ENCODE assay signal across 7 cellular contexts in the genomic region with DNA sequence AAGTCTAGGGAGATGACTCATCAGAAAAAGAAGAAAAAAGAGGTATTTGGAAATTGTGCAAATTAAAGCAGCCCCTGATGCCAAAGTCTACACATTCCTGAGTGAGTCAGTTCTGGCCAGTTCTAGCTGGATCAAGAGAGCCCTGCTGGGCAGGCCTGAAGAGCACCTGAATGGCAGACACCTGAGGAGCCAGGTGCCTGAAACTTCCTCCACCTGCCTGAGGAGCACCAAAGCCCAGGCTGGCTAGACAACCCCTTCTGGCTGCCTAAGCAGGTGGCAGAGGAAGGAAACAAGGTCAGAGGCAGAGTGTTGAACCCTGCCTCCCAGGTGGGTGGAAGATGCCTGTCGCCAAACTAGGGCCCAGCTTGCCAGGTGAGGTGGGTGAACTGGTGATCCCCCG.
DNase-seq lines count a peak whose midpoint lies in the region; ATAC-seq, FAIRE-seq and TF ChIP-seq lines count a peak whose summit lies in the region.
"Not testable (repeated sequence)": the region's sequence is repeated elsewhere in the genome, so short reads cannot be mapped to it uniquely, and the experiment has no call there.

No MANE protein-coding gene starts in this region.

- H3K27ac ChIP-seq in MM.1S (ENCODE audit: low read length) (peak overlapping the region; percentile 67; the same call in 1 of the 2 replicates), body of pancreas (peak overlapping the region in 2 of 4 donors; percentile 30 to 39), right lobe of liver (peak overlapping the region in 1 of 3 donors; percentile 49), parathyroid adenoma (peak overlapping the region; percentile 63)
- H3K27ac ChIP-seq in kidney (ENCODE audit: low read depth in 2 of 2, low read length in 2 of 2) = not testable (repeated sequence)

- not testable (repeated sequence) for H3K36me3 ChIP-seq in MM.1S (replicated peaks; ENCODE audit: insufficient read depth, low read length); body of pancreas (replicated peaks in 1 of 2; ENCODE audit: insufficient read depth in 1 of 2, low read depth in 2 of 2); kidney (ENCODE audit: control insufficient read depth in 1 of 2, insufficient read depth in 2 of 2, low read length in 2 of 2); right lobe of liver; parathyroid adenoma (ENCODE audit: control insufficient read depth, insufficient read depth, low read length)

- not testable (repeated sequence) for H3K4me3 Mint-ChIP-seq in Calu3 (ENCODE audit: low read depth, unreplicated experiment)

- not testable (repeated sequence) for TF ChIP-seq CTCF in Calu3 (IDR thresholded peaks at IDR 0.05; ENCODE audit: unreplicated experiment); MM.1S (IDR thresholded peaks at IDR 0.05; ENCODE audit: low read length); body of pancreas (IDR thresholded peaks at IDR 0.05); kidney (IDR thresholded peaks at IDR 0.05; ENCODE audit: borderline replicate concordance, extremely low read depth, insufficient read depth); right lobe of liver (IDR thresholded peaks at IDR 0.05); parathyroid adenoma (IDR thresholded peaks at IDR 0.05)

- intact Hi-C loops in Calu3 (cut with micrococcal nuclease; ENCODE audit: unreplicated experiment); body of pancreas (cut with DNase I); kidney (cut with DNase I); right lobe of liver (cut with DNase I): not testable (repeated sequence)

- H3K4me1 Mint-ChIP-seq in Calu3 (ENCODE audit: low read depth, unreplicated experiment) = not testable (repeated sequence)

- not testable (repeated sequence) for H3K4me1 ChIP-seq in MM.1S (ENCODE audit: low read length); body of pancreas; kidney (ENCODE audit: control insufficient read depth in 1 of 2, insufficient read depth in 1 of 2, low read depth in 1 of 2, low read length in 2 of 2); right lobe of liver; parathyroid adenoma

- not testable (repeated sequence) for H3K9ac ChIP-seq in MM.1S (ENCODE audit: low read length); kidney (ENCODE audit: low read length in 2 of 2); parathyroid adenoma

- BruUV-seq in Calu3 (replicated peaks; lab: Mats Ljungman, UMichigan) = not testable (repeated sequence)

- DNase-seq in Calu3 = peak; percentile 25
- DNase-seq in MM.1S = not testable (repeated sequence)
- DNase-seq in body of pancreas = peak; percentile 19 to 41 (median 28)
- DNase-seq in kidney = peak; percentile 31
- peak in 2 of 3 donors; percentile 14 to 23 for DNase-seq in right lobe of liver
- peak; percentile 37 for DNase-seq in ureter (ENCODE audit: low spot score)

- not testable (repeated sequence) for TF ChIP-seq POLR2A in body of pancreas (IDR thresholded peaks at IDR 0.05); right lobe of liver (IDR thresholded peaks at IDR 0.05)

- CTCF ChIA-PET in Calu3 (lab: Charles Lee) = not testable (repeated sequence)

- not testable (repeated sequence) for H3F3A ChIP-seq in MM.1S (ENCODE audit: insufficient read depth, low read length)

- not testable (repeated sequence) for H3K4me2 ChIP-seq in MM.1S (ENCODE audit: low read depth, low read length); parathyroid adenoma (ENCODE audit: low read length)

- WGBS in body of pancreas, 2 donors = 60 to 75% methylated on average over 2 of the region's 2 CpGs
- no CpG with 5 or more reads among the region's 2 CpGs for WGBS in right lobe of liver (ENCODE audit: insufficient coverage, low coverage, low lambda C conversion rate, missing lambda C conversion rate)

- not testable (repeated sequence) for H4K20me1 ChIP-seq in MM.1S (ENCODE audit: insufficient read depth, low read length)

- H3K36me3 Mint-ChIP-seq in Calu3 (ENCODE audit: insufficient read depth, unreplicated experiment) = not testable (repeated sequence)

- H3K79me2 ChIP-seq in MM.1S (ENCODE audit: low read length); parathyroid adenoma: not testable (repeated sequence)

- not testable (repeated sequence) for H3K9me2 ChIP-seq in MM.1S (replicated peaks; ENCODE audit: insufficient read depth, low read length)

- not testable (repeated sequence) for H3K27ac Mint-ChIP-seq in Calu3 (ENCODE audit: unreplicated experiment)

- not testable (repeated sequence) for FAIRE-seq in kidney (lab: Jason Lieb, UNC)

- not testable (repeated sequence) for H3K9me3 Mint-ChIP-seq in Calu3 (ENCODE audit: low read depth, unreplicated experiment)

- not testable (repeated sequence) for H2AFZ ChIP-seq in MM.1S (ENCODE audit: low read length)
- peak overlapping the region; percentile 22 for H2AFZ ChIP-seq in parathyroid adenoma

- not testable (repeated sequence) for H3K27me3 ChIP-seq in MM.1S (replicated peaks; ENCODE audit: insufficient read depth, low read length); body of pancreas; right lobe of liver; parathyroid adenoma (ENCODE audit: control insufficient read depth, insufficient read depth, low read length)

- not testable (repeated sequence) for H3K27me3 Mint-ChIP-seq in Calu3 (ENCODE audit: unreplicated experiment)

- ATAC-seq in body of pancreas, right lobe of liver: not testable (repeated sequence)

- not testable (repeated sequence) for H3K9me3 ChIP-seq in MM.1S (replicated peaks; ENCODE audit: insufficient read depth, low read length); body of pancreas; kidney (ENCODE audit: control insufficient read depth in 1 of 2, low read length in 2 of 2); right lobe of liver; parathyroid adenoma (ENCODE audit: control insufficient read depth, low read length)

- not testable (repeated sequence) for H3K4me3 ChIP-seq in MM.1S (ENCODE audit: low read length); body of pancreas; kidney (ENCODE audit: low read length in 2 of 2); right lobe of liver; parathyroid adenoma (ENCODE audit: low read depth, low read length)
